In the genomic region with DNA sequence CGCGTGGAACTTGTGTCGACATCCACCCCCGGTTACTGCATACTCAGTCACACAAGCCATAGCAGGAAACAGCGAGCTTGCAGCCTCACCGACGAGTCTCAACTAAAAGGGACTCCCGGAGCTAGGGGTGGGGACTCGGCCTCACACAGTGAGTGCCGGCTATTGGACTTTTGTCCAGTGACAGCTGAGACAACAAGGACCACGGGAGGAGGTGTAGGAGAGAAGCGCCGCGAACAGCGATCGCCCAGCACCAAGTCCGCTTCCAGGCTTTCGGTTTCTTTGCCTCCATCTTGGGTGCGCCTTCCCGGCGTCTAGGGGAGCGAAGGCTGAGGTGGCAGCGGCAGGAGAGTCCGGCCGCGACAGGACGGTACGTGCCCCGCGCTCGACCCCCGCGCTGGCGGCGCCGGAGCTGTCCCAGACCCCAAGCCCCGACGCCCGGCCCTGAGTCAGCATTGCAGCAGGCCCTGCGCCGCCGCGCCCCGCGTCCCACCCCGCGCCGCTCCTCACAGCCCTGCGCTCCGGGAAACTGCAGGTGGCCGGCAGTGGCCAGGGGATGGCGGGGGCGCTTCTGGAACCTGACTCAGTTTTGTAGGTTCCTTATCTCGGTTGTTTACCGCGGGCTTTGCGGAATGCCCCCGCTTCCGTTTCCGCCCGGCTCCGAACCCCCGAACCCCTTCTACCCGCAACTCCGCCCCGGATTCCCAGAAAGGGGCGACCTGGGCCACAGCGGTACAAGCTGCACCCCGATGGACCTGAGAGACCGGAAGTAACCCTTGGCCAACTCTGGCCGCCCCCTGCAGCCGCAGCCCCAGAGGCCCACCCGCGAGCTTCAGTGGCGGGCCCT, we compare ENCODE assay signal across 8 cellular contexts. TPM values are rescaled to one million over a fixed set of nuclear protein-coding genes. Genes with fewer than 3 reads are reported as not detected.
DNase-seq lines count a peak whose midpoint lies in the region; ATAC-seq and TF ChIP-seq lines count a peak whose summit lies in the region.

A gene (plus strand): TSS at position 50 of the 844 bp plus-strand sequence. CDS start 13,702 bp downstream, outside the sequence.

- H3K4me3 ChIP-seq in A673 (ENCODE audit: low read depth, low read length, poor library complexity, severe bottlenecking) = peak within 1 kb of the TSS; percentile 76

- intact Hi-C loops in A673 (cut with micrococcal nuclease; ENCODE audit: unreplicated experiment) = loop anchor here (2.0 to 10.0 kb wide), 3 partner anchors 34 to 302 kb away; a partner anchor contains a TSS

- peaks cover 19% of the 10 kb centered on the region for H3K4me1 ChIP-seq in A673 (ENCODE audit: insufficient read depth, low read length, poor library complexity, severe bottlenecking)

- CTCF ChIA-PET in A673 (lab: Charles Lee) = no interaction called here

- DNase-seq in A673 (ENCODE audit: low spot score) (peak; percentile 73), NCI-H226 (peak; percentile 76), left kidney (ENCODE audit: low read depth, low spot score) (peak; percentile 92)
- peak; percentile 65 to 76 for DNase-seq in activated CD4-positive, alpha-beta T cell treated with anti-CD3 and anti-CD28 coated beads for 4 hours
- peak; percentile 66 for DNase-seq in stimulated activated CD4-positive, alpha-beta T cell treated with anti-CD3 and anti-CD28 coated beads, Interleukin-2, amount 100 ng/mL, for 4 hours (ENCODE audit: low read depth)

- peak within 1 kb of the TSS; percentile 98 for H3K27ac ChIP-seq in A673 (ENCODE audit: low read depth, low read length, poor library complexity, severe bottlenecking)
- H3K27ac ChIP-seq in cingulate gyrus (ENCODE audit: low read depth, low read length) = peak within 1 kb of the TSS; percentile 94

- POLR2A ChIA-PET in A673 (lab: Charles Lee; ENCODE audit: low non-redundant PET) = interaction anchor here (0.6 kb wide), 1 partner anchor 10 kb away, joined by 3 read pairs; no protein-coding TSS in a partner anchor

- H3K9me3 ChIP-seq in A673 (ENCODE audit: low read depth, low read length, poor library complexity, severe bottlenecking) = no peaks in the 10 kb centered on the region

- peak; percentile 23 for ATAC-seq in GM18861 (IDR thresholded peaks at IDR 0.05; ENCODE audit: unreplicated experiment)
- ATAC-seq in HG03095 (IDR thresholded peaks at IDR 0.05; ENCODE audit: unreplicated experiment) = peak; percentile 37

- H3K36me3 ChIP-seq in A673 (ENCODE audit: insufficient read depth, low read length, poor library complexity, severe bottlenecking) = no peaks in the 10 kb centered on the region

- no peak for TF ChIP-seq CTCF in A673 (conservative IDR thresholded peaks at IDR 0.05; ENCODE audit: low read depth, low read length)

- no TSS peak for BruUV-seq in A673 (replicated peaks; lab: Mats Ljungman, UMichigan)

- H3K27me3 ChIP-seq in A673 (replicated peaks; ENCODE audit: insufficient read depth, low read depth, low read length, poor library complexity) = no peaks in the 10 kb centered on the region

RNA-seq across cellular contexts. Expression of the gene that starts here (rescaled TPM):
- 55.1 and 57.5 TPM in 2 replicates for total RNA-seq in A673 (2021)

Comparison
In these comparisons a context has a peak if more than half of its experiments do, and no peak if none do; other contexts are left out.
1. Peak in every context shown above with its lines: DNase-seq, ATAC-seq, H3K4me3 ChIP-seq and H3K27ac ChIP-seq.